In the genomic region with DNA sequence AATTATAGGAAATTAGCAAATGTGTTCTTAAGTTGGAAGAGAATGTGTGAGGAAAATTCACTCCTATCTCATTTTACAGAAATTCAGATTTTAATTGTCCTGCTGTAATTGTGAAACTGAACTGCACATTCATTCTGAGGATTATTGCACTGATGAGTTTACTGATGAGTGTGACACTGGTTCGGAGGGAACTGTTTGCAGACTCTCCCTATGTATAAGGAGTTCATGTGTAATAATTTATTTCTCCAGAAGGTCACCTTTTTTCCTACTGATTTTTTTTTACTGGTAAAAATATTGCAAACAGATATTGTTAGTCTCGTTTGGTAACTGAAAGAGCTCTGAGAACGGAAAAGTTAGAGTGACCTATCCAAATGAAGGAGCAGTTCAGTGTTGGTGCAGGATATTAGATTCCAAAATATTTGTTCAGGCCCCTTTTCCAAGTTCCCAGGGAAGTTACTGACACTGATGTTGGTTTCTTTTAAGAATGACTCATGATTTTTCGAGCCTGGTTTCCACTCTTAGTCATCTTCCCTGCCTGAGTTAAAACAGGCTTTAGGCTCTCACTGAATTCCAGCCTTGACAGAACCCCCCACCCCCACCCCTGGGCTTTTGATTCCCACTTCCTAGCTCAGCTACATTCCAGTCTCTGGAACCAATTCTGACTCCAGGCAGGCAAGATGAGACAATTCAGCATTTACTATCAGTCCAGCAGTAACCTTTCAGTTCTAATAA, we compare ENCODE assay signal across 9 cellular contexts. TPM values are rescaled to one million over a fixed set of nuclear protein-coding genes. Genes with fewer than 3 reads are reported as not detected.
A peak's percentile ranks its signal among the peaks of the same experiment; 100 is the strongest.
DNase-seq lines count a peak whose midpoint lies in the region; ATAC-seq, FAIRE-seq and TF ChIP-seq lines count a peak whose summit lies in the region.
"Had no signal": no experiment of that assay in that cellular context is flagged by ENCODE, and none has a peak within 500 bp of the region (broad histone marks: within the 10 kb centered on the region; RNA-seq: fewer than 3 reads in every experiment).

No MANE protein-coding gene starts in this region.

- TF ChIP-seq CTCF in brain microvascular endothelial cell (IDR thresholded peaks at IDR 0.05; ENCODE audit: low read depth, low read length, missing control alignments) = no peak

- DNase-seq in NOMO-1 treated with DMSO at 0.1 percent for 48 hours (lab: John Stamatoyannopoulos, UW; ENCODE audit: unreplicated experiment) (peak; percentile 16), NOMO-1 treated with dmso at 0.1 percent for 144 hours (lab: John Stamatoyannopoulos, UW; ENCODE audit: unreplicated experiment) (no peak), LHCN-M2 (ENCODE audit: low read depth) (peak; percentile 98), brain microvascular endothelial cell (peak; percentile 94), stromal cell of bone marrow (ENCODE audit: low read depth) (peak; percentile 98), 8988T (no peak)

- no peak for ATAC-seq in HG03469 (IDR thresholded peaks at IDR 0.05; ENCODE audit: unreplicated experiment)

- peak; percentile 41 for FAIRE-seq in islet of Langerhans (lab: Jason Lieb, UNC)

- in situ Hi-C loops in brain microvascular endothelial cell (cut with HindIII; ENCODE audit: low pct_ligation_motif_present, low sequenced_read_pairs) = no loop called here

- H3K27me3 ChIP-seq in brain microvascular endothelial cell (replicated peaks) = no peaks in the 10 kb centered on the region
- H3K27me3 ChIP-seq: BLaER1 had no signal

- peak overlapping the region; percentile 95 for H3K27ac ChIP-seq in brain microvascular endothelial cell
- H3K27ac ChIP-seq: BLaER1 had no signal

- no peaks in the 10 kb centered on the region for H3K36me3 ChIP-seq in brain microvascular endothelial cell (replicated peaks)

- no peak overlapping the region for H3K4me3 ChIP-seq in brain microvascular endothelial cell (ENCODE audit: low read depth, low read length)
- H3K4me3 ChIP-seq: BLaER1 had no signal

RNA-seq across cellular contexts. Expression of gene ANO6, which starts 18.4 kb away (rescaled TPM):
- total RNA-seq in LHCN-M2 (2014; rRNA removed) = 49.4 and 50.0 TPM in 2 replicates
- polyA plus RNA-seq in LHCN-M2 (2012) = 16.7 TPM

Comparison
In these comparisons a context has a peak if more than half of its experiments do, and no peak if none do; other contexts are left out.
1. DNase-seq: peak in NOMO-1 treated with DMSO at 0.1 percent for 48 hours (single experiment), LHCN-M2 (single experiment), brain microvascular endothelial cell (single experiment) and stromal cell of bone marrow (single experiment); none in NOMO-1 treated with dmso at 0.1 percent for 144 hours (single experiment) and 8988T (single experiment).